In the genomic region with DNA sequence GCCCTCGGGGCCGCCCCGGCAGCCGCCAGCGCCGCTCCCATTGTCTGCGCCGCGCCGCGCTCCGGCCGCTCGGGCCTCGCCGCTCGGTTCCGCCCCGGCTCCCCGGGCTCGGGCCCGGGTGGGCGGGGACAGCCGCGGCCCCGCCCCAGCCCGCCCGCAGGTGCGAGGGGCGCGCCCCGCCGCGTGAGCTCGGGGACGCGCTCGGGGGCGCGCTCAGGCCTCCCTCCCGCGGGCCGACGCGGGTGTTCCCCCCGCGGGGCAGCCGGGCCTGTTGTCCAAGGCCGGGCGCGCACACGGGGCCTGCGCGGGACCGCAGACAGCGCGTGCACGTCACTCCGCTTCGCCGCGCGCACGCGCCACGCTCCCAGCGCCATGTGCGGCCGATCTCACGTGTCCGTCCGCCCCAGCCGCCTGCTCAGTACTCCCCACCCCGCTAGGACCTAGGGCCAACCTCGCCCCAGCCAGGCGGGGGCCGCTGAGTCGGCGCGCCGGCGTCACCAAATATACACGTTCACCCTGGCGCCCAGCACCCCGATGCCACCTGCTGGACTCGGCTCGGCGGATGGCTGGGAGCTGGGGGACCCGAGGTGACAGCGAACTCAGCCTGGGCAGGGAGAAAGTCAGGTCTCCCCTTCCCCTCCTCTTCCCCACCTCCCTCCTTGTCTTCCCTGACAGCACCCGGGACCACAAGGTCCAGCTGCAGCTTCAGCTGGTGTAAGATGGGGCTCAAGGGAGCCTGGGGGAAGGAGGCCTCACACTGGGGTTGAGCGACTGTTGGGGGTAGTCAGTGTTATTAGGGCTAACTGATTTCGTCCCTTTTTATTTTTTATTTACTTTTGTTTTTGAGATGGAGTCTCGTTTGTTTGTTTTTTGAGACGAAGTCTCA, we compare ENCODE assay signal across 8 cellular contexts. TPM values are rescaled to one million over a fixed set of nuclear protein-coding genes. Genes with fewer than 3 reads are reported as not detected.
A peak's percentile ranks its signal among the peaks of the same experiment; 100 is the strongest.
DNase-seq lines count a peak whose midpoint lies in the region; ATAC-seq and TF ChIP-seq lines count a peak whose summit lies in the region.

No MANE protein-coding gene starts in this region.

- DNase-seq in GM03348 (ENCODE audit: low spot score) = peak; percentile 97
- DNase-seq in GOT3 (lab: John Stamatoyannopoulos, UW) = peak; percentile 63
- peak; percentile 87 to 91 for DNase-seq in Kasumi-1 (lab: John Stamatoyannopoulos, UW)
- DNase-seq in SHP77 (lab: John Stamatoyannopoulos, UW) = peak; percentile 78 to 86
- DNase-seq in activated naive CD4-positive, alpha-beta T cell (lab: John Stamatoyannopoulos, UW) = peak; percentile 38 to 78 (median 44)
- peak in 55 of 56 donors; percentile 40 to 90 (median 78) for DNase-seq in nucleus accumbens (lab: John Stamatoyannopoulos, UW)
- DNase-seq in testis = peak; percentile 93

- H3K27me3 ChIP-seq in gastroesophageal sphincter (no peaks in the 10 kb centered on the region), testis (no peaks in the 10 kb centered on the region)

- peaks cover 0 to 56% (median 20%) of the 10 kb centered on the region in 3 donors for H3K4me1 ChIP-seq in gastroesophageal sphincter
- H3K4me1 ChIP-seq in testis = peaks cover 21% of the 10 kb centered on the region

- intact Hi-C loops in testis (cut with DNase I; ENCODE audit: low total_unique reads) = loop anchor here (10.0 kb wide), 1 partner anchor 115 kb away; the partner anchor contains the start of gene GTF3C5

- TF ChIP-seq CTCF in gastroesophageal sphincter (IDR thresholded peaks at IDR 0.05) (peak in 3 of 4 experiments; percentile 24 to 53 (median 53)), testis (IDR thresholded peaks at IDR 0.05) (peak in 2 of 3 experiments; percentile 19 to 32)

- H3K27ac ChIP-seq in gastroesophageal sphincter (peak overlapping the region; percentile 79 to 93 (median 92)), testis (peak overlapping the region; percentile 81 to 84)

- no peaks in the 10 kb centered on the region for H3K36me3 ChIP-seq in gastroesophageal sphincter
- no peaks in the 10 kb centered on the region for H3K36me3 ChIP-seq in testis (ENCODE audit: low read depth, missing control alignments)

- TF ChIP-seq POLR2A in gastroesophageal sphincter (IDR thresholded peaks at IDR 0.05) (peak; percentile 44 to 54), testis (IDR thresholded peaks at IDR 0.05) (no peak)

- H3K9me3 ChIP-seq in gastroesophageal sphincter = no peaks in the 10 kb centered on the region
- H3K9me3 ChIP-seq in testis = no peaks in the 10 kb centered on the region

- TF ChIP-seq EP300 in gastroesophageal sphincter (IDR thresholded peaks at IDR 0.05) = no peak

- peak; percentile 89 for ATAC-seq in gastroesophageal sphincter

- 31 to 47% methylated on average over 3 to 4 of the region's 95 CpGs for WGBS in gastroesophageal sphincter (ENCODE audit: low coverage in 1 of 2), 2 donors
- WGBS in testis, 2 donors = 3 to 10% methylated on average over 12 to 50 of the region's 95 CpGs

- H3K4me3 ChIP-seq in gastroesophageal sphincter (peak overlapping the region; percentile 37 to 73), testis (peak overlapping the region; percentile 62 to 63)

RNA-seq across cellular contexts. Expression of gene GBGT1, which starts 14.3 kb away (rescaled TPM):
- 10 to 100 TPM; 11.3 to 18.0 (median 15.6) TPM for total RNA-seq in gastroesophageal sphincter
- total RNA-seq in testis = 10 to 100 TPM in 1 of 2 donors, 1 to 10 TPM in 1; 5.6 to 11.2 TPM
- polyA plus RNA-seq in testis (ENCODE audit: insufficient read depth, low read depth, low replicate concordance) = 4.0 TPM

RNA-seq across cellular contexts. Expression of gene RALGDS, which starts 28.3 kb away (rescaled TPM):
- total RNA-seq in gastroesophageal sphincter = 10 to 100 TPM; 44.8 to 53.0 (median 49.8) TPM
- total RNA-seq in testis = 10 to 100 TPM; 32.5 to 42.4 TPM
- polyA plus RNA-seq in testis (ENCODE audit: insufficient read depth, low read depth, low replicate concordance) = 23.0 TPM

RNA-seq across cellular contexts. Expression of gene OBP2B, which starts 59.7 kb away (rescaled TPM):
- total RNA-seq in gastroesophageal sphincter (not detected), testis (10 to 100 TPM; 34.0 to 53.0 TPM)
- polyA plus RNA-seq in testis (ENCODE audit: insufficient read depth, low read depth, low replicate concordance) = 35.1 TPM

Comparison
In these comparisons a context has a peak if more than half of its experiments do, and no peak if none do; other contexts are left out.
1. Peak in every context shown above with its lines: DNase-seq, ATAC-seq, H3K4me3 ChIP-seq and H3K27ac ChIP-seq.
2. DNase-seq: peak in every context shown above with its lines; median percentile 97 in GM03348; 93 in testis; 89 in Kasumi-1; 82 in SHP77; 78 in nucleus accumbens; 63 in GOT3; 44 in activated naive CD4-positive, alpha-beta T cell.
3. RNA of gene OBP2B, which starts 59.7 kb away (total RNA-seq): 34.0 to 53.0 TPM in testis; not detected in gastroesophageal sphincter; every median in the first group is over 10 times any median in the second.